Comparison of ENCODE assay signal across 30 cellular contexts in the genomic region with DNA sequence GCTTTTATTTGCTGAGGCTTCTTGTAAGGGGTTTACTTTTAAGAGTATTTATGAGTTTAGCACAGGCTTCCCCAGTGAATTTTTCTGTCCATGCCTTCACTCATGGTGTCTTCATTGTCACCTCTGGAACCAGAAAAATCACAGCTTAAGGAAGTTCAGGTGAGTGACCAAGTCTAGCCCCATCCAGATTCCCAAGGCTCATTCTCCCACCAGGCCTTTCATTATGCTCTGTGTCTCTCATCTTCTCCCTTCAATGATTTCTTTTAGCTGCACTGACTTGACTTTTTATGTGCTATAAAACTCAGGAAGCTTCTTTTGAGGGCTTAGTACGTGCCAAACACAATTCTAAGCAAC.
"Had no signal": no experiment of that assay in that cellular context is flagged by ENCODE, and none has a peak within 500 bp of the region (broad histone marks: within the 10 kb centered on the region; RNA-seq: fewer than 3 reads in every experiment).

No MANE protein-coding gene starts in this region.

- H3K27me3 Mint-ChIP-seq: activated naive CD8-positive, alpha-beta T cell; naive B cell; stimulated activated naive B cell treated with anti-CD40 and anti-IgM and Interleukin-4, amounts not matched to agents 10 μg/mL and 1 μg/mL and 100 μg/mL, for 72 hours had no signal

- H3K9ac ChIP-seq: neural progenitor cell had no signal

- H3K36me3 Mint-ChIP-seq: neural progenitor cell had no signal

- H3K27me3 ChIP-seq: body of pancreas, dorsolateral prefrontal cortex, neural progenitor cell, suprapubic skin, tibial artery had no signal

- H3K4me2 ChIP-seq: neural progenitor cell had no signal

- DNase-seq: activated CD4-positive, alpha-beta T cell treated with anti-CD3 and anti-CD28 coated beads for 1 hour; activated naive CD4-positive, alpha-beta T cell treated with Interleukin-2 at 50 U/mL for 16 hours; activated T-cell treated with anti-CD3 and anti-CD28 coated beads for 4 hours; activated T-cell treated with anti-CD3 and anti-CD28 coated beads, Interleukin-2, amount 50 U/mL, for 72 hours; anterior cingulate cortex; body of pancreas; cerebellar nuclear complex; dorsolateral prefrontal cortex; effector memory CD4-positive, alpha-beta T cell; foreskin fibroblast; head of caudate nucleus; left ventricle myocardium inferior; mesendoderm; naive B cell; posterior cingulate gyrus; stimulated activated CD4-positive, alpha-beta T cell treated with anti-CD3 and anti-CD28 coated beads, Interleukin-1b, Interleukin-23, amount 100 ng/mL, for 48 hours; stimulated activated naive B cell treated with anti-CD40 and anti-IgM and Interleukin-4, amounts not matched to agents 10 μg/mL and 1 μg/mL and 100 μg/mL, for 72 hours; T-helper 2 cell; tibial artery had no signal

- ATAC-seq: activated T-cell treated with anti-CD3 and anti-CD28 coated beads, Interleukin-2, amount 50 U/mL, for 72 hours; esophagus mucosa; sciatic nerve; stimulated activated naive B cell treated with anti-CD40 and anti-IgM and Interleukin-4, amounts not matched to agents 10 μg/mL and 1 μg/mL and 100 μg/mL, for 72 hours; WTC11 had no signal

- H3K36me3 ChIP-seq: left ventricle myocardium inferior, neural progenitor cell, suprapubic skin, tibial artery had no signal

- H3K4me3 Mint-ChIP-seq: activated naive CD8-positive, alpha-beta T cell; activated T-cell treated with anti-CD3 and anti-CD28 coated beads, Interleukin-2, amount 50 U/mL, for 72 hours; neural progenitor cell; stimulated activated naive B cell treated with anti-CD40 and anti-IgM and Interleukin-4, amounts not matched to agents 10 μg/mL and 1 μg/mL and 100 μg/mL, for 72 hours; WTC11 had no signal

- H2AFZ ChIP-seq: neural progenitor cell had no signal

- H3K27ac ChIP-seq: body of pancreas, coronary artery, dorsolateral prefrontal cortex, left ventricle myocardium inferior, neural progenitor cell, suprapubic skin, tibial artery had no signal

- H3K4me3 ChIP-seq: body of pancreas, coronary artery, dorsolateral prefrontal cortex, left ventricle myocardium inferior, lung, neural progenitor cell, suprapubic skin, tibial artery had no signal

- H3K4me1 ChIP-seq: left ventricle myocardium inferior, suprapubic skin, tibial artery had no signal

- H3K27ac Mint-ChIP-seq: activated naive CD8-positive, alpha-beta T cell; activated T-cell treated with anti-CD3 and anti-CD28 coated beads, Interleukin-2, amount 50 U/mL, for 72 hours; neural progenitor cell; WTC11 had no signal

- FAIRE-seq: endothelial cell of umbilical vein, islet of Langerhans, small intestine had no signal

- H3K9me3 ChIP-seq: body of pancreas, suprapubic skin, tibial artery had no signal
